ENCODE assay signal across 31 cellular contexts in genomic region chr1:64855557-64855956, GRCh38.
"Had no signal": no experiment of that assay in that cellular context is flagged by ENCODE, and none has a peak within 500 bp of the region (broad histone marks: within the 10 kb centered on the region; RNA-seq: fewer than 3 reads in every experiment).

No MANE protein-coding gene starts in this region.

- DNase-seq: activated B cell treated with CpG ODN at 0.5 μM for 24 hours; activated CD4-positive, alpha-beta T cell treated with anti-CD3 and anti-CD28 coated beads for 48 hours; activated CD4-positive, alpha-beta T cell treated with anti-CD3 and anti-CD28 coated beads, Interleukin-2, amount 50 U/mL, for 1 hour; activated CD4-positive, alpha-beta T cell treated with anti-CD3 and anti-CD28 coated beads, Interleukin-2, amount 50 U/mL, for 48 hours; activated CD8-positive, alpha-beta memory T cell treated with anti-CD3 and anti-CD28 coated beads for 24 hours; activated CD8-positive, alpha-beta T cell treated with anti-CD3 and anti-CD28 coated beads for 36 hours; activated gamma-delta T cell; activated naive CD4-positive, alpha-beta T cell; activated naive CD4-positive, alpha-beta T cell treated with anti-CD3 and anti-CD28 coated beads, Interleukin-2, amount 10 ng/mL, durations not matched to agents 7 days and 5 days; activated naive CD8-positive, alpha-beta T cell treated with anti-CD3 and anti-CD28 coated beads, Interleukin-2, amount 10 ng/mL, durations not matched to agents 7 days and 5 days; activated T-cell treated with anti-CD3 and anti-CD28 coated beads, Interleukin-2, amount 50 U/mL, for 48 hours; central memory CD4-positive, alpha-beta T cell; cerebellar nuclear complex; colonic mucosa; effector CD8-positive, alpha-beta T cell; foreskin fibroblast; head of caudate nucleus; T-cell; T1000; WERI-Rb-1 had no signal

- H3K4me1 ChIP-seq: ascending aorta, breast epithelium, colonic mucosa had no signal

- FAIRE-seq: endometrium, frontal cortex had no signal

- H3K9me3 Mint-ChIP-seq: activated B cell treated with CpG ODN at 0.5 μM for 24 hours; activated CD8-positive, alpha-beta T cell treated with anti-CD3 and anti-CD28 coated beads for 36 hours; activated naive CD4-positive, alpha-beta T cell treated with anti-CD3 and anti-CD28 coated beads, Interleukin-2, amount 10 ng/mL, durations not matched to agents 7 days and 5 days; activated naive CD4-positive, alpha-beta T cell treated with anti-CD3 and anti-CD28 coated beads, Interleukin-2, amount 50 U/mL, for 72 hours; activated naive CD8-positive, alpha-beta T cell treated with anti-CD3 and anti-CD28 coated beads, Interleukin-2, amount 10 ng/mL, durations not matched to agents 7 days and 5 days; brain; T-cell; T-helper 1 cell treated with Interleukin-12 subunit alpha and Interleukin-12 subunit beta and Interleukin-4 antibody, amounts not matched to agents 30 μg/mL and 1 μg/mL, for 36 hours; T-helper 2 cell treated with Interferon-gamma antibody and Interleukin-4, amounts not matched to agents 5 μg/mL and 100 μg/mL, for 36 hours had no signal

- H3K4me1 Mint-ChIP-seq: activated naive CD4-positive, alpha-beta T cell treated with anti-CD3 and anti-CD28 coated beads, Interleukin-2, amount 10 ng/mL, durations not matched to agents 7 days and 5 days; brain had no signal

- H3K27me3 ChIP-seq: ascending aorta, breast epithelium, cardiac muscle cell, colonic mucosa had no signal

- H3K36me3 ChIP-seq: breast epithelium, WERI-Rb-1 had no signal

- H3K27ac Mint-ChIP-seq: activated CD8-positive, alpha-beta T cell treated with anti-CD3 and anti-CD28 coated beads for 36 hours; activated naive CD4-positive, alpha-beta T cell treated with anti-CD3 and anti-CD28 coated beads, Interleukin-2, amount 10 ng/mL, durations not matched to agents 7 days and 5 days; activated naive CD8-positive, alpha-beta T cell treated with anti-CD3 and anti-CD28 coated beads, Interleukin-2, amount 10 ng/mL, durations not matched to agents 7 days and 5 days; brain; T-helper 1 cell treated with Interleukin-12 subunit alpha and Interleukin-12 subunit beta and Interleukin-4 antibody, amounts not matched to agents 30 μg/mL and 1 μg/mL, for 36 hours; T-helper 2 cell treated with Interferon-gamma antibody and Interleukin-4, amounts not matched to agents 5 μg/mL and 100 μg/mL, for 36 hours had no signal

- H3K4me3 ChIP-seq: ascending aorta, breast epithelium, cardiac muscle cell, colonic mucosa had no signal

- H3K9me3 ChIP-seq: ascending aorta, breast epithelium, colonic mucosa had no signal

- ATAC-seq: activated CD4-positive, CD25-positive, alpha-beta regulatory T cell treated with anti-CD3 and anti-CD28 coated beads, Interleukin-2, amount 50 U/mL, for 24 hours; activated CD8-positive, alpha-beta T cell treated with anti-CD3 and anti-CD28 coated beads for 36 hours; activated naive CD4-positive, alpha-beta T cell treated with anti-CD3 and anti-CD28 coated beads, Interleukin-2, amount 50 U/mL, for 72 hours; esophagus mucosa; T-cell had no signal

- H3K27ac ChIP-seq: ascending aorta, cardiac muscle cell, colonic mucosa, WERI-Rb-1 had no signal

- H3K4me3 Mint-ChIP-seq: activated B cell treated with CpG ODN at 0.5 μM for 24 hours; activated CD8-positive, alpha-beta T cell treated with anti-CD3 and anti-CD28 coated beads for 36 hours; activated naive CD4-positive, alpha-beta T cell treated with anti-CD3 and anti-CD28 coated beads, Interleukin-2, amount 10 ng/mL, durations not matched to agents 7 days and 5 days; activated naive CD8-positive, alpha-beta T cell treated with anti-CD3 and anti-CD28 coated beads, Interleukin-2, amount 10 ng/mL, durations not matched to agents 7 days and 5 days; brain; T-cell; T-helper 1 cell treated with Interleukin-12 subunit alpha and Interleukin-12 subunit beta and Interleukin-4 antibody, amounts not matched to agents 30 μg/mL and 1 μg/mL, for 36 hours; T-helper 2 cell treated with Interferon-gamma antibody and Interleukin-4, amounts not matched to agents 5 μg/mL and 100 μg/mL, for 36 hours had no signal
